17 cellular contexts compared by ENCODE assay signal in the genomic region with DNA sequence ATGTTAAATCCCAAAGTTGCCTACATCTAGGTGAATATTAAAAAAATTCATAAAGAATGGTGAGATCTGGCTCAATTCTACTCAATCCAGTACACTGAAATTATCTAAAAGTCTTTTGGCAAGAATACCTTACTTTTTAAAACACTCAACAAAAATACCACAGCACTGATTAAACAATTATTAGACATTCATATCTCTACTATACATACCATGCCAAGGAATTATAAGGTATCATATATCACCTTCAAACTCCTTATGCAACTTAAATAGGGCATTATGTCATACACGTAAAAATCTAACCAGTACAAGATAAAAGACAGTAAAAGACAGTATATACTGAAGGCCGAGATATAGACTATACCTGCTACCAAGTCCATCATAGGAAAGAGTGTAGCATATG.
"Had no signal": no experiment of that assay in that cellular context is flagged by ENCODE, and none has a peak within 500 bp of the region (broad histone marks: within the 10 kb centered on the region; RNA-seq: fewer than 3 reads in every experiment).

No MANE protein-coding gene starts in this region.

- H3K36me3 ChIP-seq: colonic mucosa, left lung, pancreas, tibial nerve, uterus had no signal

- DNase-seq: activated CD4-positive, alpha-beta T cell treated with anti-CD3 and anti-CD28 coated beads, Interleukin-2, amount 50 U/mL, for 1 hour; activated effector memory CD4-positive, alpha-beta T cell treated with anti-CD3 and anti-CD28 coated beads, Interleukin-2, amount 50 U/mL, for 16 hours; activated T-cell treated with anti-CD3 and anti-CD28 coated beads, Interleukin-2, amount 50 U/mL, for 1 hour; amniotic stem cell; caudate nucleus; colonic mucosa; left lung; mucosa of descending colon; naive thymus-derived CD4-positive, alpha-beta T cell; pancreas; T-helper 9 cell; uterus had no signal

- H3K4me3 Mint-ChIP-seq: activated naive CD8-positive, alpha-beta T cell; stimulated activated memory B cell treated with anti-CD40 and anti-IgM and Interleukin-4, amounts not matched to agents 10 μg/mL and 1 μg/mL and 100 μg/mL, for 72 hours had no signal

- H3K4me3 ChIP-seq: colonic mucosa, left lung, mucosa of descending colon, pancreas, tibial nerve, uterus had no signal

- ATAC-seq: esophagus mucosa; naive thymus-derived CD4-positive, alpha-beta T cell; stimulated activated memory B cell treated with anti-CD40 and anti-IgM and Interleukin-4, amounts not matched to agents 10 μg/mL and 1 μg/mL and 100 μg/mL, for 72 hours had no signal

- H3K27ac Mint-ChIP-seq: activated naive CD8-positive, alpha-beta T cell had no signal

- FAIRE-seq: keratinocyte, pancreas had no signal

- H3K9me3 Mint-ChIP-seq: stimulated activated memory B cell treated with anti-CD40 and anti-IgM and Interleukin-4, amounts not matched to agents 10 μg/mL and 1 μg/mL and 100 μg/mL, for 72 hours had no signal

- H3K9me3 ChIP-seq: colonic mucosa, left lung, mucosa of descending colon, pancreas, tibial nerve, uterus had no signal

- H3K27me3 ChIP-seq: colonic mucosa, left lung, pancreas, tibial nerve, uterus had no signal

- H3K27ac ChIP-seq: colonic mucosa, tibial nerve, uterus had no signal

- H3K4me1 ChIP-seq: colonic mucosa had no signal

- H3K27me3 Mint-ChIP-seq: activated naive CD8-positive, alpha-beta T cell; naive thymus-derived CD4-positive, alpha-beta T cell; stimulated activated memory B cell treated with anti-CD40 and anti-IgM and Interleukin-4, amounts not matched to agents 10 μg/mL and 1 μg/mL and 100 μg/mL, for 72 hours had no signal
